ENCODE assay signal across 10 cellular contexts in the genomic region with DNA sequence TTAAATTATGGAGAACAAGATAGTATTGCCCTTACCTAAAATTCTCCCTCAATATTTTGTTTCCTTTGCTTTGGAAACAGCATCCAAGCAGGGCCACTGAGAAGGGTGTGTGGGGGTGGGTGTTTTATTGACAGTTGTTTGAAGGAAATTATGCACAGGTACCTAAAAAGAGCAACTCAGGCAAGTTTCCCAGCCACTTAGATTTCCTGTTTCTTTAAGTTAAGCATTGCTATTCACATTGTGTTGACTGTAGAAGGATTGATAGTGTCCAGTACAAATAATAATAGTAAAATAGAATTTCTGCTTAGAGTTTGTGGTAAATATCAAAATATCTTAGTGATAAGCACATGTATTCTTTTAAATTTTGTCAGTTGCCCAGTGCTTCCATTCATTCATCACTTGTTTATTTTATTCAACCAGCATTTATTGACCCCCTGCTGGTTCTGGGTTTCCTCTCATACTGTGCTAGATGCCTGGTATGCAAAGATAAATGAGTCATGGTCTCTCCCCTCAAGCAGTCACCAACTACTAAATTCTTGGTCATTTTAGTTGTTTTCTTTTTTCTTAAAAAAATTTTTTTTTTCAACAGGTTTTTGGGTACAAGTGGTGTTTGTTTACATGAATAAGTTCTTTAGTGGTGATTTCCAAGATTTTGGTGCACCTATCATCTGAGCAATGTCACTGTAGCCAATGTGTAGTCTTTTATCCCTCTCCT. TPM values are rescaled to one million over a fixed set of nuclear protein-coding genes. Genes with fewer than 3 reads are reported as not detected.
DNase-seq lines count a peak whose midpoint lies in the region; ATAC-seq, FAIRE-seq and TF ChIP-seq lines count a peak whose summit lies in the region.
"Had no signal": no experiment of that assay in that cellular context is flagged by ENCODE, and none has a peak within 500 bp of the region (broad histone marks: within the 10 kb centered on the region; RNA-seq: fewer than 3 reads in every experiment).

No MANE protein-coding gene starts in this region.

- peaks cover 0 to 13% (median 5%) of the 10 kb centered on the region in 5 donors for H3K36me3 Mint-ChIP-seq in naive thymus-derived CD4-positive, alpha-beta T cell

- H3K4me3 ChIP-seq in skeletal muscle satellite cell (ENCODE audit: low read length), result no peak overlapping the region
- H3K4me3 ChIP-seq in coronary artery, result no peak overlapping the region
- no peak overlapping the region for H3K4me3 ChIP-seq in naive thymus-derived CD4-positive, alpha-beta T cell (ENCODE audit: low read length)
- H3K4me3 ChIP-seq: heart left ventricle had no signal

- no peak for DNase-seq in H54 (ENCODE audit: insufficient read length, low spot score)
- DNase-seq in NCI-H446 treated with DMSO at 0.1 percent for 48 hours (lab: John Stamatoyannopoulos, UW), result peak; percentile 21
- peak; percentile 15 for DNase-seq in dedifferentiated amniotic fluid mesenchymal stem cell (ENCODE audit: extremely low spot score)
- DNase-seq in coronary artery (ENCODE audit: low spot score), result no peak
- no peak for DNase-seq in naive thymus-derived CD4-positive, alpha-beta T cell
- DNase-seq in central memory CD4-positive, alpha-beta T cell, result no peak
- DNase-seq: aorta; heart left ventricle; stimulated activated CD4-positive, alpha-beta T cell treated with anti-CD3 and anti-CD28 coated beads, Interleukin-2, amount 100 ng/mL, for 24 hours had no signal

- POLR2A ChIA-PET in naive thymus-derived CD4-positive, alpha-beta T cell (lab: Charles Lee), result no interaction called here

- no peak overlapping the region for H3K27ac ChIP-seq in coronary artery
- H3K27ac ChIP-seq in naive thymus-derived CD4-positive, alpha-beta T cell (ENCODE audit: low read depth, low read length), result no peak overlapping the region
- H3K27ac ChIP-seq: heart left ventricle had no signal

- peak overlapping the region; percentile 17 for H3K9ac ChIP-seq in skeletal muscle satellite cell (ENCODE audit: low read depth, low read length)

- H3K27me3 Mint-ChIP-seq in naive thymus-derived CD4-positive, alpha-beta T cell, result no peaks in the 10 kb centered on the region

- no peaks in the 10 kb centered on the region for H3K27me3 ChIP-seq in skeletal muscle satellite cell (ENCODE audit: control insufficient read depth, insufficient read depth, low read length)
- no peaks in the 10 kb centered on the region for H3K27me3 ChIP-seq in naive thymus-derived CD4-positive, alpha-beta T cell (ENCODE audit: control insufficient read depth in 2 of 2, insufficient read depth in 2 of 2, low read length in 2 of 2)
- H3K27me3 ChIP-seq: heart left ventricle had no signal

- peak overlapping the region; percentile 58 for H3K4me2 ChIP-seq in skeletal muscle satellite cell (ENCODE audit: low read length)

- peaks cover 0 to 4% (median 0%) of the 10 kb centered on the region in 11 donors for H3K9me3 Mint-ChIP-seq in naive thymus-derived CD4-positive, alpha-beta T cell

- TF ChIP-seq POLR2A in H54 (IDR thresholded peaks at IDR 0.05; ENCODE audit: low read depth, low read length), result no peak

- intact Hi-C loops in naive thymus-derived CD4-positive, alpha-beta T cell (cut with micrococcal nuclease), result no loop called here

- no peak overlapping the region for H3K27ac Mint-ChIP-seq in naive thymus-derived CD4-positive, alpha-beta T cell

- H3K9me3 ChIP-seq in skeletal muscle satellite cell (replicated peaks; ENCODE audit: low read length), result no peaks in the 10 kb centered on the region
- H3K9me3 ChIP-seq in naive thymus-derived CD4-positive, alpha-beta T cell (ENCODE audit: control insufficient read depth in 2 of 3, low read length in 3 of 3), result no peaks in the 10 kb centered on the region
- H3K9me3 ChIP-seq: heart left ventricle had no signal

- no peak for TF ChIP-seq CTCF in coronary artery (IDR thresholded peaks at IDR 0.05)

- H3K36me3 ChIP-seq in skeletal muscle satellite cell (ENCODE audit: insufficient read depth, low read length), result no peaks in the 10 kb centered on the region
- no peaks in the 10 kb centered on the region for H3K36me3 ChIP-seq in naive thymus-derived CD4-positive, alpha-beta T cell (ENCODE audit: control insufficient read depth in 2 of 3, insufficient read depth in 3 of 3, low read length in 3 of 3)
- H3K36me3 ChIP-seq: heart left ventricle had no signal

- CTCF ChIA-PET in naive thymus-derived CD4-positive, alpha-beta T cell (lab: Charles Lee), result interaction anchor here (0.6 kb wide), 1 partner anchor 8 kb away, joined by 7 read pairs; no protein-coding TSS in a partner anchor

- peaks cover 11 to 56% (median 36%) of the 10 kb centered on the region in 7 donors for H3K4me1 Mint-ChIP-seq in naive thymus-derived CD4-positive, alpha-beta T cell

- no peak for ATAC-seq in naive thymus-derived CD4-positive, alpha-beta T cell
- ATAC-seq: heart left ventricle had no signal

- peak overlapping the region in 1 of 10 donors; percentile 14 for H3K4me3 Mint-ChIP-seq in naive thymus-derived CD4-positive, alpha-beta T cell

- peak; percentile 78 for FAIRE-seq in H54 (lab: Jason Lieb, UNC)

- H3K4me1 ChIP-seq in skeletal muscle satellite cell (ENCODE audit: control insufficient read depth, insufficient read depth, low read length), result peaks cover 29% of the 10 kb centered on the region
- no peaks in the 10 kb centered on the region for H3K4me1 ChIP-seq in naive thymus-derived CD4-positive, alpha-beta T cell (ENCODE audit: control insufficient read depth in 2 of 2, insufficient read depth in 2 of 2, low read length in 2 of 2)

RNA-seq across cellular contexts. Expression of gene GALNT7, which starts 50.0 kb away (rescaled TPM):
- total RNA-seq in skeletal muscle satellite cell (2012; rRNA removed), result 23.2 and 27.4 TPM in 2 replicates
- total RNA-seq in naive thymus-derived CD4-positive, alpha-beta T cell, result 10 to 100 TPM; 10.2 to 24.1 (median 21.2) TPM
- polyA plus RNA-seq in naive thymus-derived CD4-positive, alpha-beta T cell, result 1 to 10 TPM; 8.3 to 9.4 TPM

Comparison
In these comparisons a context has a peak if more than half of its experiments do, and no peak if none do; other contexts are left out.
1. DNase-seq: peak in NCI-H446 treated with DMSO at 0.1 percent for 48 hours (single experiment) and dedifferentiated amniotic fluid mesenchymal stem cell (single experiment); none in H54 (single experiment), coronary artery (single experiment), naive thymus-derived CD4-positive, alpha-beta T cell (0 of 9) and central memory CD4-positive, alpha-beta T cell (single experiment).